19 cellular contexts compared by ENCODE assay signal in genomic region chr3:127816783-127817182, GRCh38. TPM values are rescaled to one million over a fixed set of nuclear protein-coding genes. Genes with fewer than 3 reads are reported as not detected.
DNase-seq lines count a peak whose midpoint lies in the region; ATAC-seq, FAIRE-seq and TF ChIP-seq lines count a peak whose summit lies in the region.
"Had no signal": no experiment of that assay in that cellular context is flagged by ENCODE, and none has a peak within 500 bp of the region (broad histone marks: within the 10 kb centered on the region; RNA-seq: fewer than 3 reads in every experiment).

No MANE protein-coding gene starts in this region.

- no peak overlapping the region for H4K12ac ChIP-seq in trophoblast cell (ENCODE audit: low read depth, low read length)

- no peak for FAIRE-seq in A549 (lab: Jason Lieb, UNC)
- FAIRE-seq: GM12878 had no signal

- H3K14ac ChIP-seq in trophoblast cell (ENCODE audit: low read length) = peak overlapping the region; percentile 64

- DNase-seq in A549 (ENCODE audit: low read depth in 1 of 2, low spot score in 1 of 2) (no peak), PC-9 (peak; percentile 86 to 90), trophoblast cell (peak; percentile 97 to 98), A172 (ENCODE audit: low spot score) (no peak), NCI-H1048 (lab: John Stamatoyannopoulos, UW) (no peak), NCI-H1417 (lab: John Stamatoyannopoulos, UW) (no peak)
- DNase-seq: central memory CD4-positive, alpha-beta T cell; DMS79; Kasumi-1; NCI-H82; nephron progenitor cell; thyroid gland; WERI-Rb-1 had no signal

- no peak for TF ChIP-seq RAD21 in A549 (conservative IDR thresholded peaks at IDR 0.05 in 1 of 2, IDR thresholded peaks at IDR 0.05 in 1 of 2)

- H3K18ac ChIP-seq in trophoblast cell (ENCODE audit: low read length) = no peak overlapping the region

- no peaks in the 10 kb centered on the region for H3K36me3 Mint-ChIP-seq in activated T-helper 17 cell treated with anti-CD3 and anti-CD28 coated beads, Interleukin-2, amount 50 U/mL, for 72 hours (ENCODE audit: low read depth)
- H3K36me3 Mint-ChIP-seq: activated naive CD4-positive, alpha-beta T cell treated with anti-CD3 and anti-CD28 coated beads, Interleukin-2, amount 50 U/mL, for 24 hours had no signal

- H2BK5ac ChIP-seq in trophoblast cell (ENCODE audit: low read depth, low read length, poor library complexity) = peak overlapping the region; percentile 42

- H4K8ac ChIP-seq in trophoblast cell (ENCODE audit: low read depth, low read length) = peak overlapping the region; percentile 64

- peak overlapping the region; percentile 67 to 95 for H3K27ac ChIP-seq in A549
- peak overlapping the region; percentile 93 for H3K27ac ChIP-seq in PC-9
- peak overlapping the region in 3 of 4 donors; percentile 68 to 94 (median 89) for H3K27ac ChIP-seq in gastroesophageal sphincter
- peak overlapping the region; percentile 88 for H3K27ac ChIP-seq in trophoblast cell (ENCODE audit: low read depth, low read length)
- H3K27ac ChIP-seq: WERI-Rb-1 had no signal

- no peaks in the 10 kb centered on the region for H3K4me1 Mint-ChIP-seq in activated T-helper 17 cell treated with anti-CD3 and anti-CD28 coated beads, Interleukin-2, amount 50 U/mL, for 72 hours
- H3K4me1 Mint-ChIP-seq: activated naive CD4-positive, alpha-beta T cell treated with anti-CD3 and anti-CD28 coated beads, Interleukin-2, amount 50 U/mL, for 24 hours had no signal

- H3K79me2 ChIP-seq in PC-9 (ENCODE audit: low read depth) (peaks cover 12% of the 10 kb centered on the region), trophoblast cell (ENCODE audit: control insufficient read depth, insufficient read depth, low read length, poor library complexity) (peaks cover 2% of the 10 kb centered on the region)

- no peaks in the 10 kb centered on the region for H3K9me3 ChIP-seq in A549
- H3K9me3 ChIP-seq in PC-9 (ENCODE audit: insufficient read depth, low read depth) = no peaks in the 10 kb centered on the region
- no peaks in the 10 kb centered on the region for H3K9me3 ChIP-seq in gastroesophageal sphincter
- H3K9me3 ChIP-seq in trophoblast cell (ENCODE audit: insufficient read depth, low read depth, low read length) = peaks cover 2% of the 10 kb centered on the region
- H3K9me3 ChIP-seq: thyroid gland had no signal

- no peak overlapping the region for H3K23ac ChIP-seq in trophoblast cell (ENCODE audit: low read length)

- CTCF ChIA-PET in A549 (lab: Yijun Ruan, JAX) (interaction anchor here (1.3 kb wide), 1 partner anchor 164 kb away, joined by 3 read pairs; no protein-coding TSS in a partner anchor), PC-9 (lab: Charles Lee) (interaction anchor here (1.7 kb wide), 1 partner anchor 26 kb away, joined by 4 read pairs; no protein-coding TSS in a partner anchor)

- H2AK5ac ChIP-seq in trophoblast cell (ENCODE audit: low read length) = no peak overlapping the region

- peaks cover 55% of the 10 kb centered on the region for H3K4me1 ChIP-seq in A549
- peaks cover 74% of the 10 kb centered on the region for H3K4me1 ChIP-seq in PC-9 (replicated peaks; ENCODE audit: insufficient read depth)
- H3K4me1 ChIP-seq in gastroesophageal sphincter = peaks cover 3 to 87% (median 19%) of the 10 kb centered on the region in 3 donors
- peaks cover 35 to 38% of the 10 kb centered on the region in 2 experiments for H3K4me1 ChIP-seq in trophoblast cell (ENCODE audit: control insufficient read depth in 1 of 2, insufficient read depth in 2 of 2, low read length in 2 of 2)

- BruUV-seq in PC-9 (replicated peaks; lab: Mats Ljungman, UMichigan) = no TSS peak

- H2BK120ac ChIP-seq in trophoblast cell (ENCODE audit: insufficient read depth, low read length, poor library complexity) = peak overlapping the region; percentile 53

- peak overlapping the region; percentile 61 for H2BK12ac ChIP-seq in trophoblast cell (ENCODE audit: low read length)

- no peak overlapping the region for H3K4me3 ChIP-seq in A549
- peak overlapping the region; percentile 10; the same call in 1 of the 2 replicates for H3K4me3 ChIP-seq in PC-9
- no peak overlapping the region for H3K4me3 ChIP-seq in gastroesophageal sphincter
- no peak overlapping the region for H3K4me3 ChIP-seq in trophoblast cell (ENCODE audit: low read depth, low read length)
- H3K4me3 ChIP-seq: GM12878, GM23338, skin epidermis, thyroid gland had no signal

- H3K4me2 ChIP-seq in A549 (peak overlapping the region; percentile 67), PC-9 (peak overlapping the region; percentile 81), trophoblast cell (ENCODE audit: low read length) (no peak overlapping the region)
- H3K4me2 ChIP-seq: GM23338 had no signal

- H3K27me3 ChIP-seq in PC-9 (ENCODE audit: insufficient read depth, low read depth) = no peaks in the 10 kb centered on the region
- no peaks in the 10 kb centered on the region for H3K27me3 ChIP-seq in gastroesophageal sphincter
- H3K27me3 ChIP-seq in trophoblast cell (ENCODE audit: insufficient read depth, low read length) = no peaks in the 10 kb centered on the region
- H3K27me3 ChIP-seq: thyroid gland had no signal

- TF ChIP-seq CTCF in A549 (IDR thresholded peaks at IDR 0.05) (no peak), PC-9 (conservative IDR thresholded peaks at IDR 0.05) (no peak), gastroesophageal sphincter (IDR thresholded peaks at IDR 0.05) (no peak)

- H2AFZ ChIP-seq in PC-9 (no peak overlapping the region), trophoblast cell (ENCODE audit: insufficient read depth, low read length, poor library complexity) (no peak overlapping the region)
- H2AFZ ChIP-seq: GM23338 had no signal

- H3K36me3 ChIP-seq in PC-9 (ENCODE audit: low read depth) = peaks cover 8% of the 10 kb centered on the region
- peaks cover 0 to 44% of the 10 kb centered on the region in 2 donors for H3K36me3 ChIP-seq in gastroesophageal sphincter
- no peaks in the 10 kb centered on the region for H3K36me3 ChIP-seq in trophoblast cell (ENCODE audit: control insufficient read depth in 1 of 2, insufficient read depth in 2 of 2, low read length in 2 of 2)
- H3K36me3 ChIP-seq: thyroid gland, WERI-Rb-1 had no signal

- H3K79me1 ChIP-seq in trophoblast cell (ENCODE audit: low read length) = peaks cover 15% of the 10 kb centered on the region

- TF ChIP-seq POLR2A in A549 (IDR thresholded peaks at IDR 0.05; ENCODE audit: low read length) = no peak
- TF ChIP-seq POLR2A in gastroesophageal sphincter (IDR thresholded peaks at IDR 0.05) = no peak

- H3K4me3 Mint-ChIP-seq in activated T-helper 17 cell treated with anti-CD3 and anti-CD28 coated beads, Interleukin-2, amount 50 U/mL, for 72 hours = no peak overlapping the region
- H3K4me3 Mint-ChIP-seq: activated naive CD4-positive, alpha-beta T cell treated with anti-CD3 and anti-CD28 coated beads, Interleukin-2, amount 50 U/mL, for 24 hours; GM23338; nephron progenitor cell had no signal

- POLR2A ChIA-PET in A549 (lab: Yijun Ruan, JAX) (no interaction called here), PC-9 (lab: Charles Lee; ENCODE audit: unreplicated experiment) (no interaction called here)

- H3K27ac Mint-ChIP-seq in activated T-helper 17 cell treated with anti-CD3 and anti-CD28 coated beads, Interleukin-2, amount 50 U/mL, for 72 hours = no peak overlapping the region
- H3K27ac Mint-ChIP-seq: activated naive CD4-positive, alpha-beta T cell treated with anti-CD3 and anti-CD28 coated beads, Interleukin-2, amount 50 U/mL, for 24 hours; GM23338; nephron progenitor cell had no signal

- peaks cover 59% of the 10 kb centered on the region for H3F3A ChIP-seq in PC-9 (ENCODE audit: insufficient read depth, low read depth)

- no peak overlapping the region for H3K4ac ChIP-seq in trophoblast cell (ENCODE audit: low read depth, low read length)

- WGBS in A549 (ENCODE audit: missing lambda C conversion rate) = 94% methylated on average over 9 of the region's 9 CpGs
- 50 to 76% methylated on average over 2 to 7 of the region's 9 CpGs for WGBS in gastroesophageal sphincter (ENCODE audit: low coverage in 1 of 2), 2 donors
- no CpG with 5 or more reads among the region's 9 CpGs for WGBS in trophoblast cell (ENCODE audit: extremely low coverage, insufficient coverage, insufficient read length)

- H3K9ac ChIP-seq in trophoblast cell (ENCODE audit: low read length) = no peak overlapping the region

- peak overlapping the region; percentile 76 for H4K91ac ChIP-seq in trophoblast cell (ENCODE audit: low read depth, low read length)

- H3K9me2 ChIP-seq in PC-9 (ENCODE audit: insufficient read depth) = no peaks in the 10 kb centered on the region

- peaks cover 27% of the 10 kb centered on the region for H3K27me3 Mint-ChIP-seq in activated T-helper 17 cell treated with anti-CD3 and anti-CD28 coated beads, Interleukin-2, amount 50 U/mL, for 72 hours

- no peaks in the 10 kb centered on the region for H4K20me1 ChIP-seq in PC-9 (ENCODE audit: insufficient read depth)

- intact Hi-C loops in PC-9 (cut with micrococcal nuclease; ENCODE audit: unreplicated experiment) = loop anchor here (1.0 kb wide), 4 partner anchors 25 to 144 kb away; no protein-coding TSS in a partner anchor

- no peaks in the 10 kb centered on the region for H3K9me3 Mint-ChIP-seq in activated T-helper 17 cell treated with anti-CD3 and anti-CD28 coated beads, Interleukin-2, amount 50 U/mL, for 72 hours
- H3K9me3 Mint-ChIP-seq: activated naive CD4-positive, alpha-beta T cell treated with anti-CD3 and anti-CD28 coated beads, Interleukin-2, amount 50 U/mL, for 24 hours; GM23338 had no signal

- ATAC-seq in A549 (no peak), gastroesophageal sphincter (no peak)
- ATAC-seq in activated T-helper 17 cell treated with anti-CD3 and anti-CD28 coated beads, Interleukin-2, amount 50 U/mL, for 72 hours (replicated peaks) = no peak
- ATAC-seq: GM12878, GM23338 had no signal

- TF ChIP-seq EP300 in A549 (IDR thresholded peaks at IDR 0.05) (no peak), gastroesophageal sphincter (IDR thresholded peaks at IDR 0.05) (no peak)

TF ChIP-seq in A549, 52 proteins besides CTCF, POLR2A, EP300 and RAD21:
- TF ChIP-seq JUN (IDR thresholded peaks at IDR 0.05) = no peak
- TF ChIP-seq CHD4 (IDR thresholded peaks at IDR 0.05; ENCODE audit: borderline replicate concordance) = no peak
- no peak for TF ChIP-seq POLR2AphosphoS2 (conservative IDR thresholded peaks at IDR 0.05; ENCODE audit: low read length)

RNA-seq across cellular contexts. Expression of gene MGLL, which starts 5.5 kb away (rescaled TPM):
- polyA plus RNA-seq in A549 (2011; rRNA removed) (38.5 and 40.2 TPM in 2 replicates), A549 (2017; fragmentation: RNase III; extraction: RNeasy Plus Mini Kit Qiagen cat#74134 plus additional on column Dnase treatment) (32.6 to 41.5 TPM (median 34.5 TPM) in 3 replicates)
- polyA plus RNA-seq in A549 (2012; cell fraction: cytosol; rRNA removed) = 22.0 and 29.9 TPM in 2 replicates
- polyA plus RNA-seq in A549 (2012; cell fraction: nucleus; rRNA removed) = 21.1 and 25.0 TPM in 2 replicates
- 41.6 and 58.3 TPM in 2 replicates for polyA minus RNA-seq in A549 (2011; rRNA and poly(A)+ RNA removed)
- total RNA-seq in PC-9 (2021) (28.2 and 30.7 TPM in 2 replicates), gastroesophageal sphincter (100 to 1,000 TPM in 1 of 4 donors, 10 to 100 TPM in 3; 39.2 to 171 (median 55.8) TPM)
- polyA plus RNA-seq in trophoblast cell (2013) = 8.0 and 9.2 TPM in 2 replicates
- total RNA-seq in A172 (2014; rRNA removed; shearing (Covaris generic)) = 31.2 and 31.4 TPM in 2 replicates
- 1 to 10 TPM; 1.2 to 1.4 TPM for total RNA-seq in activated T-helper 17 cell treated with anti-CD3 and anti-CD28 coated beads, Interleukin-2, amount 50 U/mL, for 72 hours

Comparison
In these comparisons a context has a peak if more than half of its experiments do, and no peak if none do; other contexts are left out.
1. DNase-seq: peak in PC-9 (2 of 2) and trophoblast cell (2 of 2); none in A549 (0 of 2), A172 (single experiment), NCI-H1048 (single experiment) and NCI-H1417 (0 of 3).
2. RNA of gene MGLL, which starts 5.5 kb away (total RNA-seq): 39.2 to 171 TPM in gastroesophageal sphincter, 31.2 to 31.4 TPM in A172 and 28.2 to 30.7 TPM in PC-9; 1.2 to 1.4 TPM in activated T-helper 17 cell treated with anti-CD3 and anti-CD28 coated beads, Interleukin-2, amount 50 U/mL, for 72 hours; every median in the first group is over 10 times any median in the second.
3. Peak in every context shown above with its lines, with median percentiles within 50 percentile points of each other: H3K27ac ChIP-seq.